ENCODE assay signal across 1 cellular context in genomic region chr4:14117575-14118228, GRCh38.
TF ChIP-seq lines count a peak whose summit lies in the region.

No MANE protein-coding gene starts in this region.

TF ChIP-seq in IMR-90, 13 proteins besides CTCF, POLR2A, EP300 and RAD21 (continued from another document):
- TF ChIP-seq BHLHE40 (IDR thresholded peaks at IDR 0.05; ENCODE audit: low read depth, low read length) (no peak), RCOR1 (IDR thresholded peaks at IDR 0.05; ENCODE audit: insufficient replicate concordance, low read length) (no peak), RFX5 (IDR thresholded peaks at IDR 0.05; ENCODE audit: low read depth, low read length) (no peak), CHD1 (IDR thresholded peaks at IDR 0.05; ENCODE audit: low read depth, low read length) (no peak), SMC3 (IDR thresholded peaks at IDR 0.05; ENCODE audit: low read depth, low read length) (no peak), CEBPB (IDR thresholded peaks at IDR 0.05; ENCODE audit: low read depth, low read length) (no peak), MAFK (IDR thresholded peaks at IDR 0.05; ENCODE audit: low read depth, low read length) (no peak), MAZ (IDR thresholded peaks at IDR 0.05; ENCODE audit: borderline replicate concordance, low read depth, low read length) (no peak)
